Comparison of ENCODE assay signal across 30 cellular contexts in genomic region chr3:143366672-143367071, GRCh38.
"Had no signal": no experiment of that assay in that cellular context is flagged by ENCODE, and none has a peak within 500 bp of the region (broad histone marks: within the 10 kb centered on the region; RNA-seq: fewer than 3 reads in every experiment).

No MANE protein-coding gene starts in this region.

- ATAC-seq: activated CD4-positive, CD25-positive, alpha-beta regulatory T cell treated with anti-CD3 and anti-CD28 coated beads, Interleukin-2, amount 50 U/mL, for 24 hours; left cardiac atrium; left ventricle myocardium superior; sciatic nerve; T-helper 17 cell had no signal

- H3K36me3 ChIP-seq: neutrophil, thoracic aorta had no signal

- DNase-seq: activated CD4-positive, alpha-beta T cell treated with anti-CD3 and anti-CD28 coated beads for 48 hours; activated CD4-positive, alpha-beta T cell treated with anti-CD3 and anti-CD28 coated beads, Interleukin-2, amount 50 U/mL, for 48 hours; activated CD8-positive, alpha-beta memory T cell treated with anti-CD3 and anti-CD28 coated beads for 24 hours; activated effector memory CD4-positive, alpha-beta T cell treated with Interleukin-2 at 50 U/mL for 16 hours; activated naive CD4-positive, alpha-beta T cell treated with Interleukin-2 at 50 U/mL for 16 hours; anterior cingulate cortex; effector CD8-positive, alpha-beta T cell; left cardiac atrium; left ventricle myocardium superior; nephron progenitor cell; retina; stimulated activated CD4-positive, alpha-beta T cell treated with anti-CD3 and anti-CD28 coated beads, Interleukin-12 subunit alpha, Interleukin-12 subunit beta, amount 100 ng/mL, for 4 hours; stimulated activated CD4-positive, alpha-beta T cell treated with anti-CD3 and anti-CD28 coated beads, Interleukin-4, amount 100 ng/mL, for 1 hour; T-helper 17 cell; T1000; trophoblast cell had no signal

- H2AFZ ChIP-seq: hepatocyte had no signal

- H3K79me2 ChIP-seq: hepatocyte had no signal

- H3K9me3 ChIP-seq: neutrophil, thoracic aorta had no signal

- H3K27me3 ChIP-seq: hepatocyte, neutrophil had no signal

- H3K4me2 ChIP-seq: hepatocyte had no signal

- FAIRE-seq: bronchial epithelial cell, colon, endometrium, frontal cortex, keratinocyte, urothelium cell line had no signal

- H3K27ac ChIP-seq: epithelial cell of prostate, hepatocyte, neutrophil, skin epidermis, thoracic aorta, VCaP had no signal

- H3K4me3 ChIP-seq: hepatocyte, skin epidermis, thoracic aorta had no signal
